In the genomic region with DNA sequence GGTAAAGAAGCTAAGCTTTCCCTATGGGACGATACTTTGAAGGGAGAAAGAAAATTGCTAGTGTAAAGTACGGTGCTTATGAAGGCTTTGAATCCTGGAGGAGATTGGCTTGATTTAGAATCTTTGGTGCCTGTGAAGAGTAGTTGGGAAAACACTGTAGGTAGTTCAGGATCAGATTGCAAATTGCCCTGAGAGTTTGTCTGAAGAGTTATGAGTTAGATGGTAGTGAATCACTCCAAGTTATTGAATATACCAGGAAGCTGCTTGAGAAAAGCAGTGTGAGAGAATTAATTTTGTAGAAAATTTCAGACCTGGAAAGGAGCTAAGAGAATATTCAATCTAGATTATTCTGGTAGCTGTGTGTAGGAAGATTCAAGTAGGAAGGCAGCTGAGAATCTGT, we compare ENCODE assay signal across 21 cellular contexts. TPM values are rescaled to one million over a fixed set of nuclear protein-coding genes. Genes with fewer than 3 reads are reported as not detected.
DNase-seq lines count a peak whose midpoint lies in the region; ATAC-seq and TF ChIP-seq lines count a peak whose summit lies in the region.
"Had no signal": no experiment of that assay in that cellular context is flagged by ENCODE, and none has a peak within 500 bp of the region (broad histone marks: within the 10 kb centered on the region; RNA-seq: fewer than 3 reads in every experiment).

No MANE protein-coding gene starts in this region.

- no peak overlapping the region for H2BK120ac ChIP-seq in mesenchymal stem cell (ENCODE audit: low read depth, low read length)

- H3K27ac ChIP-seq in breast epithelium (no peak overlapping the region), angular gyrus (ENCODE audit: low read depth, low read length) (peak overlapping the region; percentile 6), mesenchymal stem cell (ENCODE audit: low read length, poor library complexity, severe bottlenecking) (no peak overlapping the region)
- H3K27ac ChIP-seq: left lung, SJSA1, stomach had no signal

- no peak overlapping the region for H3K4ac ChIP-seq in mesenchymal stem cell (ENCODE audit: low read depth in 1 of 2, low read length in 2 of 2)

- TF ChIP-seq CTCF in MCF 10A (IDR thresholded peaks at IDR 0.05; ENCODE audit: unreplicated experiment) = no peak
- TF ChIP-seq CTCF in breast epithelium (IDR thresholded peaks at IDR 0.05) = no peak

- H3K27me3 Mint-ChIP-seq in MCF 10A (ENCODE audit: insufficient read depth, unreplicated experiment) = no peaks in the 10 kb centered on the region
- H3K27me3 Mint-ChIP-seq: B cell, IgD-negative memory B cell had no signal

- no peak overlapping the region for H3K4me3 Mint-ChIP-seq in MCF 10A (ENCODE audit: unreplicated experiment)

- H3K36me3 Mint-ChIP-seq in MCF 10A (ENCODE audit: insufficient read depth, unreplicated experiment) = peaks cover 5% of the 10 kb centered on the region

- H3K18ac ChIP-seq in mesenchymal stem cell (ENCODE audit: low read depth in 1 of 2, low read length in 2 of 2) = no peak overlapping the region

- no peak overlapping the region for H3K23ac ChIP-seq in mesenchymal stem cell (ENCODE audit: low read length in 2 of 2)

- peak overlapping the region; percentile 16 for H3K9ac ChIP-seq in mesenchymal stem cell (ENCODE audit: low read length)

- POLR2A ChIA-PET in MCF 10A (lab: Yijun Ruan, JAX) = interaction anchor here (1.2 kb wide), 1 partner anchor 11 kb away, joined by 6 read pairs; the partner anchor contains the start of gene MAN2A1

- H3K4me1 Mint-ChIP-seq in MCF 10A (ENCODE audit: insufficient read depth, unreplicated experiment) = peaks cover 22% of the 10 kb centered on the region

- no peaks in the 10 kb centered on the region for H3K27me3 ChIP-seq in breast epithelium
- no peaks in the 10 kb centered on the region for H3K27me3 ChIP-seq in mesenchymal stem cell (ENCODE audit: control insufficient read depth in 1 of 2, insufficient read depth in 1 of 2, low read length in 2 of 2)
- H3K27me3 ChIP-seq: left lung, SJSA1, stomach had no signal

- H3K4me3 ChIP-seq in breast epithelium (no peak overlapping the region), mesenchymal stem cell (ENCODE audit: insufficient read depth in 1 of 2, low read depth in 1 of 2, low read length in 2 of 2) (no peak overlapping the region)
- H3K4me3 ChIP-seq: left lung, mucosa of descending colon, SJSA1, stomach had no signal

- H2AK5ac ChIP-seq in mesenchymal stem cell (ENCODE audit: low read length, severe bottlenecking) = no peak overlapping the region

- no peak overlapping the region for H4K8ac ChIP-seq in mesenchymal stem cell (ENCODE audit: low read length)

- no peak for ATAC-seq in HG03342 (IDR thresholded peaks at IDR 0.05; ENCODE audit: unreplicated experiment)
- ATAC-seq in HG02759 (IDR thresholded peaks at IDR 0.05; ENCODE audit: unreplicated experiment) = no peak
- ATAC-seq in GM18907 (IDR thresholded peaks at IDR 0.05; ENCODE audit: unreplicated experiment) = no peak
- ATAC-seq: left lung, mucosa of descending colon, Panc1 had no signal

- no peaks in the 10 kb centered on the region for H3K36me3 ChIP-seq in breast epithelium
- H3K36me3 ChIP-seq in mesenchymal stem cell (ENCODE audit: control insufficient read depth in 1 of 2, insufficient read depth in 2 of 2, low read depth in 1 of 2, low read length in 2 of 2) = peaks cover 0 to 5% of the 10 kb centered on the region in 2 experiments
- H3K36me3 ChIP-seq: left lung, stomach had no signal

- no peak for TF ChIP-seq POLR2A in breast epithelium (IDR thresholded peaks at IDR 0.05)

- H3K4me2 ChIP-seq in mesenchymal stem cell (ENCODE audit: low read length, poor library complexity, severe bottlenecking) = no peak overlapping the region

- no peaks in the 10 kb centered on the region for H3K9me3 ChIP-seq in breast epithelium
- H3K9me3 ChIP-seq in mesenchymal stem cell (ENCODE audit: control insufficient read depth, low read length) = no peaks in the 10 kb centered on the region
- H3K9me3 ChIP-seq: left lung, mucosa of descending colon, SJSA1, stomach had no signal

- H2BK12ac ChIP-seq in mesenchymal stem cell (ENCODE audit: low read length in 2 of 2) = no peak overlapping the region

- H3K27ac Mint-ChIP-seq in MCF 10A (ENCODE audit: low read depth, unreplicated experiment) = peak overlapping the region; percentile 26
- H3K27ac Mint-ChIP-seq: B cell had no signal

- peaks cover 0 to 3% of the 10 kb centered on the region in 2 donors for H3K4me1 ChIP-seq in breast epithelium
- peaks cover 2% of the 10 kb centered on the region for H3K4me1 ChIP-seq in mesenchymal stem cell (ENCODE audit: control insufficient read depth, insufficient read depth, low read depth, low read length)
- H3K4me1 ChIP-seq: SJSA1 had no signal

- no peak for DNase-seq in MCF 10A (ENCODE audit: unreplicated experiment)
- no peak for DNase-seq in breast epithelium (ENCODE audit: low spot score in 2 of 2)
- no peak for DNase-seq in mesenchymal stem cell
- DNase-seq in DMS53 (lab: John Stamatoyannopoulos, UW) = no peak
- DNase-seq: activated CD4-positive, alpha-beta T cell treated with anti-CD3 and anti-CD28 coated beads, Interleukin-2, amount 50 U/mL, for 48 hours; COR-L47; effector CD8-positive, alpha-beta T cell; left lung; mucosa of descending colon; NCI-H1694 treated with DMSO at 0.1 percent for 48 hours; NCI-H748 treated with DMSO at 0.1 percent for 48 hours; stimulated activated CD4-positive, alpha-beta T cell treated with anti-CD3 and anti-CD28 coated beads, Interleukin-4, amount 100 ng/mL, for 4 hours; stomach had no signal

- CTCF ChIA-PET in MCF 10A (lab: Yijun Ruan, JAX) = no interaction called here

- WGBS in mesenchymal stem cell = 96% methylated on average over 2 of the region's 2 CpGs

- no peak overlapping the region for H3K14ac ChIP-seq in mesenchymal stem cell (ENCODE audit: low read length in 2 of 2)

- H2BK5ac ChIP-seq in mesenchymal stem cell (ENCODE audit: low read depth, low read length, poor library complexity, severe bottlenecking) = no peak overlapping the region

- H2BK15ac ChIP-seq in mesenchymal stem cell (ENCODE audit: low read depth, poor library complexity, severe bottlenecking) = no peak overlapping the region

- no peak overlapping the region for H4K91ac ChIP-seq in mesenchymal stem cell (ENCODE audit: low read length)

- peaks cover 14% of the 10 kb centered on the region for H3K79me1 ChIP-seq in mesenchymal stem cell (replicated peaks; ENCODE audit: low read length, poor library complexity, severe bottlenecking)

- intact Hi-C loops in MCF 10A (cut with micrococcal nuclease) = no loop called here
- intact Hi-C loops in breast epithelium (cut with DNase I; ENCODE audit: low total_unique reads) = no loop called here

- no peaks in the 10 kb centered on the region for H3K9me3 Mint-ChIP-seq in MCF 10A (ENCODE audit: unreplicated experiment)
- H3K9me3 Mint-ChIP-seq: IgD-negative memory B cell had no signal

- no peak overlapping the region for H2AFZ ChIP-seq in mesenchymal stem cell (ENCODE audit: low read depth, low read length)

- no TSS peak for BruUV-seq in MCF 10A (replicated peaks; lab: Mats Ljungman, UMichigan)

RNA-seq across cellular contexts. Expression of gene MAN2A1, which starts 11.5 kb away (rescaled TPM):
- total RNA-seq in MCF 10A (2022) (44.1 and 55.8 TPM in 2 replicates), breast epithelium (10 to 100 TPM; 57.9 to 68.6 (median 63.3) TPM)
- 77.9 TPM for polyA plus RNA-seq in mesenchymal stem cell (2013, experiment 1 of 2)
- 78.7 TPM for polyA plus RNA-seq in mesenchymal stem cell (2013, experiment 2 of 2)
